ENCODE assay signal across 9 cellular contexts in the genomic region with DNA sequence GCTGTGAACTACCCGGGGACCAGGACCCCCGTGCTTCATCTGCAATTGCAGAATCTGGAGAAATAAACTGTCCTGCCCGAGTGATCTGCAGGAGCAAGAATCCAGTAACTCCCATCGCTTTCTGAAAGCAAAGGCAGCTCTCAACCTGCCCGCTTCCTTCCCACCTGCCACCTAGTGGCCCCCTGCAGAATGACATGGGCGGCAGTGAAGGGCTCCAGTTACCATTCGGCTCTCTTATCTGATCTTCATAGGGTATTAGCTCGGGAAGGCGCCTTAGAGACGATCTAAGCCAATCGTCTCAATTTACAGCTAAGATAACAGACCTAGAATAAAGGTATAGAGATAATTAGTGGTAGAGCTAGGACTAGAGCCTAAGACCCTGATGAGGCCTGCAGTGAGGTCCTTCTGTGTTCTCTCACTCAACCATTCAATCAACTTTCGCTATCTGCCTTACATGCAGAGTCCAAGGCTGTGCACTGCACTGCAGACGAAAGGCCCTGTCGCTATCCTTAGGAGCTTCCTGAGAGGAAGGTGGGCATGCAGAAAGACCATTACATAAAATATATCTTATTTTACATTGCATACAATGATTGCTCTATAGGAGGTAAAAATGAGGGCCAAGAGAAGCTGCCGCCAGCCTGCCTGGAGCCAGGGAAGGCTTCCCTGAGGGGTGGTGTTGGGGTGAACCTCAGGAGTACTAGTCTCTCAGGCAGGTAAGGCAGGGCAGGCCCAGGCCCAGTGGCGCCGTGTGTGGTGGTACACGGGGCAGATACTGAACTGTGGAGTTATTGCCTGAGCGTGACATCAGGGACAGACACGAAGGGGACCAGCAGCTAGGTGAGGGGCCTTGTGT. TPM values are rescaled to one million over a fixed set of nuclear protein-coding genes. Genes with fewer than 3 reads are reported as not detected.
DNase-seq lines count a peak whose midpoint lies in the region; ATAC-seq and TF ChIP-seq lines count a peak whose summit lies in the region.
"Had no signal": no experiment of that assay in that cellular context is flagged by ENCODE, and none has a peak within 500 bp of the region (broad histone marks: within the 10 kb centered on the region; RNA-seq: fewer than 3 reads in every experiment).

No MANE protein-coding gene starts in this region.

- H3K4me1 Mint-ChIP-seq in activated naive CD4-positive, alpha-beta T cell treated with anti-CD3 and anti-CD28 coated beads for 36 hours (ENCODE audit: low read depth), result peaks cover 5% of the 10 kb centered on the region
- peaks cover 23% of the 10 kb centered on the region for H3K4me1 Mint-ChIP-seq in type B pancreatic cell (ENCODE audit: unreplicated experiment)

- H3K4me3 ChIP-seq in NB4 (ENCODE audit: low read depth, low read length) (no peak overlapping the region), SK-N-MC (peak overlapping the region; percentile 45; the same call in 1 of the 2 replicates)

- no peaks in the 10 kb centered on the region for H3K9me3 ChIP-seq in SK-N-MC (ENCODE audit: low read depth, low read length)

- CTCF ChIA-PET in activated naive CD4-positive, alpha-beta T cell treated with anti-CD3 and anti-CD28 coated beads for 36 hours (lab: Charles Lee), result interaction anchor here (0.6 to 4.2 kb wide), 32 partner anchors 10 to 585 kb away, joined by 3 to 40 read pairs (median 6); no protein-coding TSS in a partner anchor

- no peak for TF ChIP-seq POLR2A in NB4 (IDR thresholded peaks at IDR 0.05; ENCODE audit: extremely low read depth, insufficient read length)

- no peak overlapping the region for H3K27ac Mint-ChIP-seq in activated naive CD4-positive, alpha-beta T cell treated with anti-CD3 and anti-CD28 coated beads for 36 hours
- peak overlapping the region; percentile 76 for H3K27ac Mint-ChIP-seq in type B pancreatic cell
- H3K27ac Mint-ChIP-seq: activated naive CD8-positive, alpha-beta T cell had no signal

- peaks cover 2% of the 10 kb centered on the region for H3K9me3 Mint-ChIP-seq in activated naive CD4-positive, alpha-beta T cell treated with anti-CD3 and anti-CD28 coated beads for 36 hours
- H3K9me3 Mint-ChIP-seq in type B pancreatic cell, result peaks cover 10% of the 10 kb centered on the region

- H3K4me3 Mint-ChIP-seq in activated naive CD4-positive, alpha-beta T cell treated with anti-CD3 and anti-CD28 coated beads for 36 hours, result no peak overlapping the region
- H3K4me3 Mint-ChIP-seq in type B pancreatic cell, result peak overlapping the region; percentile 60
- H3K4me3 Mint-ChIP-seq: activated naive CD8-positive, alpha-beta T cell had no signal

- DNase-seq in Caki2 (ENCODE audit: low read depth) (peak; percentile 78), NB4 (ENCODE audit: low read depth) (peak; percentile 86), SK-N-MC (ENCODE audit: low read depth, low spot score) (peak; percentile 30), glomerular endothelial cell (ENCODE audit: extremely low read depth, low read depth, low spot score) (peak; percentile 36), posterior vena cava (ENCODE audit: low spot score) (peak; percentile 93), type B pancreatic cell (ENCODE audit: extremely low spot score, unreplicated experiment) (peak; percentile 86)
- peak; percentile 88 for DNase-seq in activated naive CD4-positive, alpha-beta T cell treated with anti-CD3 and anti-CD28 coated beads for 36 hours

- intact Hi-C loops in activated naive CD4-positive, alpha-beta T cell treated with anti-CD3 and anti-CD28 coated beads for 36 hours (cut with micrococcal nuclease), result loop anchor here (1.0 kb wide), 2 partner anchors 42 to 125 kb away; no protein-coding TSS in a partner anchor
- intact Hi-C loops in posterior vena cava (cut with DNase I), result loop anchor here (5.0 to 10.0 kb wide), 3 partner anchors 89 to 127 kb away; no protein-coding TSS in a partner anchor

- H3K27me3 Mint-ChIP-seq in activated naive CD4-positive, alpha-beta T cell treated with anti-CD3 and anti-CD28 coated beads for 36 hours (ENCODE audit: low read depth), result peaks cover 15% of the 10 kb centered on the region
- peaks cover 15% of the 10 kb centered on the region for H3K27me3 Mint-ChIP-seq in type B pancreatic cell

- in situ Hi-C loops in Caki2 (cut with HindIII; ENCODE audit: low pct_unique_long_range_greater_than_20kb, low sequenced_read_pairs), result no loop called here

- H3K36me3 Mint-ChIP-seq in activated naive CD4-positive, alpha-beta T cell treated with anti-CD3 and anti-CD28 coated beads for 36 hours (ENCODE audit: low read depth), result no peaks in the 10 kb centered on the region
- no peaks in the 10 kb centered on the region for H3K36me3 Mint-ChIP-seq in type B pancreatic cell
- H3K36me3 Mint-ChIP-seq: activated naive CD8-positive, alpha-beta T cell had no signal

- TF ChIP-seq CTCF in NB4 (IDR thresholded peaks at IDR 0.05; ENCODE audit: low read depth, low read length) (peak; percentile 98), type B pancreatic cell (conservative IDR thresholded peaks at IDR 0.05) (peak; percentile 96)

- ATAC-seq in GM21825 (IDR thresholded peaks at IDR 0.05; ENCODE audit: unreplicated experiment), result peak; percentile 81

- H3K9ac ChIP-seq in SK-N-MC (ENCODE audit: insufficient read length), result no peak overlapping the region

- H3K36me3 ChIP-seq in SK-N-MC (ENCODE audit: insufficient read depth, low read length), result no peaks in the 10 kb centered on the region

- H3K27ac ChIP-seq in SK-N-MC, result no peak overlapping the region

RNA-seq across cellular contexts. Expression of gene PSMG4, which starts 7.1 kb away (rescaled TPM):
- total RNA-seq in Caki2 (2014; rRNA removed; shearing (Covaris generic); ENCODE audit: low replicate concordance), result 53.9 and 74.5 TPM in 2 replicates
- total RNA-seq in activated naive CD4-positive, alpha-beta T cell treated with anti-CD3 and anti-CD28 coated beads for 36 hours, result 10 to 100 TPM; 23.9 to 26.2 TPM
- total RNA-seq in glomerular endothelial cell (30.5 and 43.3 TPM in 2 replicates), posterior vena cava (10 to 100 TPM; 14.3 to 18.0 TPM), type B pancreatic cell (ENCODE audit: low replicate concordance) (18.1 and 24.1 TPM in 2 replicates)

RNA-seq across cellular contexts. Expression of gene TUBB2B, which starts 24.2 kb away (rescaled TPM):
- total RNA-seq in Caki2 (2014; rRNA removed; shearing (Covaris generic); ENCODE audit: low replicate concordance), result 3.0 and 5.3 TPM in 2 replicates
- total RNA-seq in activated naive CD4-positive, alpha-beta T cell treated with anti-CD3 and anti-CD28 coated beads for 36 hours, result under 1 TPM in 1 of 2 experiments, not detected in 1; 0.12 TPM
- 29.7 and 31.3 TPM in 2 replicates for total RNA-seq in glomerular endothelial cell
- 1 to 10 TPM; 3.0 to 5.7 TPM for total RNA-seq in posterior vena cava
- total RNA-seq in type B pancreatic cell (ENCODE audit: low replicate concordance), result 37.8 and 158 TPM in 2 replicates

Comparison
In these comparisons a context has a peak if more than half of its experiments do, and no peak if none do; other contexts are left out.
1. DNase-seq: peak in every context shown above with its lines; median percentile 93 in posterior vena cava; 88 in activated naive CD4-positive, alpha-beta T cell treated with anti-CD3 and anti-CD28 coated beads for 36 hours; 86 in NB4; 86 in type B pancreatic cell; 78 in Caki2; 36 in glomerular endothelial cell; 30 in SK-N-MC.